12 cellular contexts compared by ENCODE assay signal in the genomic region with DNA sequence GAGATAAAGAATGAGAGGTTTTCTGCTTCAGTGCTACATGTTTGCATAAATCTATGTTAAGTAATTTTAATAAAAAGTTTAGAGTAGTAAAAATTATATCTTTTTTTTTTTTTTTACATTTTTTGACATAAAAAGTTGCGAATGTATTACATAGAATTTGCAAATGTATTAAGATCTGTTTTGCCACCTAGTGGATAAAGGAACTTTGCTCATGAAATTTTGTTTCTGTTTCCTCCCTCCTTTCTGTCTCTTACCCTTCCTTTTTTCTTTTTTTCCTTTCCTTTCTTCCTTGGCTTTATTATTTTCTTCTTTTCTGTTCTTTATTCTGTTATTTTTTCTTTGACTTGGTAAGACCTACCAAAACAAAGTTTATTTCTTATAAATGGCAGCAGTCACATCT. TPM values are rescaled to one million over a fixed set of nuclear protein-coding genes. Genes with fewer than 3 reads are reported as not detected.
A peak's percentile ranks its signal among the peaks of the same experiment; 100 is the strongest.
DNase-seq lines count a peak whose midpoint lies in the region; TF ChIP-seq lines count a peak whose summit lies in the region.
"Had no signal": no experiment of that assay in that cellular context is flagged by ENCODE, and none has a peak within 500 bp of the region (broad histone marks: within the 10 kb centered on the region; RNA-seq: fewer than 3 reads in every experiment).

No MANE protein-coding gene starts in this region.

- no peaks in the 10 kb centered on the region for H4K20me1 ChIP-seq in KMS-11 (ENCODE audit: insufficient read depth)

- TF ChIP-seq EP300 in transverse colon (IDR thresholded peaks at IDR 0.05; ENCODE audit: low read depth) = no peak

- H3K4me2 ChIP-seq in KMS-11 = no peak overlapping the region

- no peaks in the 10 kb centered on the region for H3K36me3 ChIP-seq in KMS-11 (ENCODE audit: insufficient read depth)
- peaks cover 0 to 14% (median 6%) of the 10 kb centered on the region in 4 donors for H3K36me3 ChIP-seq in transverse colon

- in situ Hi-C loops in transverse colon (cut with MboI; ENCODE audit: low pct_ligation_motif_present in 1 of 4, low pct_unique_long_range_greater_than_20kb in 1 of 4, low sequenced_read_pairs in 3 of 4) = no loop called here

- TF ChIP-seq POLR2A in transverse colon (IDR thresholded peaks at IDR 0.05) = no peak

- CTCF ChIA-PET in Calu3 (lab: Charles Lee) = no interaction called here

- no peak overlapping the region for H3K4me3 Mint-ChIP-seq in Calu3 (ENCODE audit: low read depth, unreplicated experiment)
- no peak overlapping the region for H3K4me3 Mint-ChIP-seq in nephron

- H3K27me3 ChIP-seq in KMS-11 (ENCODE audit: insufficient read depth, low read depth) (no peaks in the 10 kb centered on the region), transverse colon (no peaks in the 10 kb centered on the region)
- H3K27me3 ChIP-seq: testis had no signal

- H3K9ac ChIP-seq in KMS-11 = no peak overlapping the region

- H3K27ac Mint-ChIP-seq in Calu3 (ENCODE audit: unreplicated experiment) = no peak overlapping the region
- H3K27ac Mint-ChIP-seq in nephron = no peak overlapping the region
- H3K27ac Mint-ChIP-seq: activated naive CD4-positive, alpha-beta T cell treated with anti-CD3 and anti-CD28 coated beads, Interleukin-2, amount 50 U/mL, for 72 hours had no signal

- H3K4me1 Mint-ChIP-seq in Calu3 (ENCODE audit: low read depth, unreplicated experiment) (no peaks in the 10 kb centered on the region), nephron (peaks cover 3% of the 10 kb centered on the region)

- no peaks in the 10 kb centered on the region for H3K79me2 ChIP-seq in KMS-11 (ENCODE audit: insufficient read depth, low read depth)

- no peak overlapping the region for H3K4me3 ChIP-seq in KMS-11 (IDR thresholded peaks at IDR 0.05; ENCODE audit: insufficient read depth, low read depth, low read length)
- no peak overlapping the region for H3K4me3 ChIP-seq in choroid plexus epithelial cell (ENCODE audit: low read depth, low read length)
- no peak overlapping the region for H3K4me3 ChIP-seq in transverse colon
- H3K4me3 ChIP-seq: testis had no signal

- no TSS peak for BruUV-seq in Calu3 (replicated peaks; lab: Mats Ljungman, UMichigan)

- no peaks in the 10 kb centered on the region for H3K9me3 ChIP-seq in transverse colon
- H3K9me3 ChIP-seq: testis had no signal

- intact Hi-C loops in Calu3 (cut with micrococcal nuclease; ENCODE audit: unreplicated experiment) (loop anchor here (1.0 to 5.0 kb wide), 2 partner anchors 57 to 145 kb away; partner anchors contain the start of gene UTS2B), transverse colon (cut with DNase I; ENCODE audit: low total_unique reads) (no loop called here)

- WGBS in transverse colon (ENCODE audit: low coverage in 1 of 2), 2 donors = 67 to 79% methylated on average over 1 of the region's 1 CpG

- H3K27me3 Mint-ChIP-seq in Calu3 (ENCODE audit: unreplicated experiment) = no peaks in the 10 kb centered on the region
- no peaks in the 10 kb centered on the region for H3K27me3 Mint-ChIP-seq in nephron (ENCODE audit: low read depth)

- H3K9me3 Mint-ChIP-seq in Calu3 (ENCODE audit: low read depth, unreplicated experiment) (no peaks in the 10 kb centered on the region), nephron (no peaks in the 10 kb centered on the region)
- H3K9me3 Mint-ChIP-seq: activated naive CD4-positive, alpha-beta T cell treated with anti-CD3 and anti-CD28 coated beads, Interleukin-2, amount 50 U/mL, for 72 hours had no signal

- no peak overlapping the region for H2AFZ ChIP-seq in KMS-11 (ENCODE audit: low read depth)

- H3K4me1 ChIP-seq in KMS-11 (ENCODE audit: low read depth, poor library complexity, severe bottlenecking) (no peaks in the 10 kb centered on the region), transverse colon (no peaks in the 10 kb centered on the region)

- TF ChIP-seq CTCF in Calu3 (IDR thresholded peaks at IDR 0.05; ENCODE audit: unreplicated experiment) (peak; percentile 46), KMS-11 (conservative IDR thresholded peaks at IDR 0.05; ENCODE audit: low read depth, low read length) (peak; percentile 30; the same call in 1 of the 2 replicates), choroid plexus epithelial cell (conservative IDR thresholded peaks at IDR 0.05; ENCODE audit: low read depth, low read length) (peak; percentile 50), nephron (IDR thresholded peaks at IDR 0.05; ENCODE audit: unreplicated experiment in 3 of 3) (peak in 2 of 3 experiments; percentile 12 to 21), transverse colon (IDR thresholded peaks at IDR 0.05) (peak in 2 of 5 experiments; percentile 11 to 20)

- H3K27ac ChIP-seq in KMS-11 (no peak overlapping the region), transverse colon (no peak overlapping the region)
- H3K27ac ChIP-seq: testis had no signal

- H3K36me3 Mint-ChIP-seq in Calu3 (ENCODE audit: insufficient read depth, unreplicated experiment) (peaks cover 32% of the 10 kb centered on the region), nephron (ENCODE audit: low read depth) (peaks cover 60% of the 10 kb centered on the region)
- H3K36me3 Mint-ChIP-seq: activated naive CD4-positive, alpha-beta T cell treated with anti-CD3 and anti-CD28 coated beads, Interleukin-2, amount 50 U/mL, for 72 hours had no signal

- DNase-seq in Calu3 (no peak), choroid plexus epithelial cell (ENCODE audit: low read depth) (peak; percentile 55), C1 segment of cervical spinal cord (lab: John Stamatoyannopoulos, UW) (no peak), pons (ENCODE audit: low spot score) (no peak), epidermal melanocyte (ENCODE audit: insufficient read length, low spot score) (no peak), transverse colon (no peak)
- DNase-seq: NCI-H345, occipital lobe, testis had no signal

RNA-seq across cellular contexts. Expression of gene UTS2B, which starts 58.5 kb away (rescaled TPM):
- total RNA-seq in Calu3 (2022) = 1.5 and 1.6 TPM in 2 replicates
- 1 to 10 TPM in 2 of 4 donors, under 1 TPM in 1, not detected in 1; 0.27 to 3.4 (median 2.2) TPM for total RNA-seq in transverse colon
- total RNA-seq: activated naive CD4-positive, alpha-beta T cell treated with anti-CD3 and anti-CD28 coated beads, Interleukin-2, amount 50 U/mL, for 72 hours had no signal

RNA-seq across cellular contexts. Expression of gene CCDC50, which starts 59.6 kb away (rescaled TPM):
- 124 and 134 TPM in 2 replicates for total RNA-seq in Calu3 (2022)
- 10 to 100 TPM; 61.3 to 78.0 (median 69.5) TPM for total RNA-seq in transverse colon
